9 cellular contexts compared by ENCODE assay signal in genomic region chr6:51450958-51451357, GRCh38.
"Had no signal": no experiment of that assay in that cellular context is flagged by ENCODE, and none has a peak within 500 bp of the region (broad histone marks: within the 10 kb centered on the region; RNA-seq: fewer than 3 reads in every experiment).

No MANE protein-coding gene starts in this region.

- H3K36me3 ChIP-seq: HAP-1 had no signal

- DNase-seq: GOT3, H7, HFFc6, KBM-7 had no signal

- H3K27me3 Mint-ChIP-seq: IgD-negative memory B cell had no signal

- H3K4me3 ChIP-seq: HAP-1 had no signal

- H3K27ac Mint-ChIP-seq: HFFc6, IgD-negative memory B cell had no signal

- H3K36me3 Mint-ChIP-seq: IgD-negative memory B cell had no signal

- H3K4me1 Mint-ChIP-seq: IgD-negative memory B cell had no signal

- H3K27ac ChIP-seq: HL-60 had no signal

- H3K4me3 Mint-ChIP-seq: HFFc6, IgD-negative memory B cell had no signal

- H3K9me3 ChIP-seq: HAP-1 had no signal

- ATAC-seq: HCT116, HepG2 had no signal

- H3K4me1 ChIP-seq: HAP-1 had no signal

- FAIRE-seq: HepG2 had no signal
